Comparison of ENCODE assay signal across 22 cellular contexts in genomic region chr17:306116-306515, GRCh38.
"Had no signal": no experiment of that assay in that cellular context is flagged by ENCODE, and none has a peak within 500 bp of the region (broad histone marks: within the 10 kb centered on the region; RNA-seq: fewer than 3 reads in every experiment).

No MANE protein-coding gene starts in this region.

- H3K4me1 Mint-ChIP-seq: activated B cell treated with CpG ODN at 0.5 μM for 24 hours; activated CD4-positive, alpha-beta T cell treated with anti-CD3 and anti-CD28 coated beads for 36 hours; activated naive CD8-positive, alpha-beta T cell treated with anti-CD3 and anti-CD28 coated beads, Interleukin-2, amount 10 ng/mL, durations not matched to agents 7 days and 5 days had no signal

- H3K9me3 ChIP-seq: prostate gland, upper lobe of right lung had no signal

- ATAC-seq: activated CD4-positive, alpha-beta T cell treated with anti-CD3 and anti-CD28 coated beads for 36 hours; esophagus mucosa; stimulated activated naive CD8-positive, alpha-beta T cell treated with anti-CD3 and anti-CD28 coated beads, Interleukin-15, Interleukin-2, amounts not matched to agents 100 U/mL and 50 U/mL, for 24 hours; T-helper 17 cell; upper lobe of right lung had no signal

- H3K4me1 ChIP-seq: prostate gland, upper lobe of right lung had no signal

- DNase-seq: activated B cell treated with CpG ODN at 0.5 μM for 24 hours; activated CD4-positive, alpha-beta T cell treated with anti-CD3 and anti-CD28 coated beads for 36 hours; activated CD4-positive, alpha-beta T cell treated with anti-CD3 and anti-CD28 coated beads, Interleukin-2, amount 50 U/mL, for 48 hours; activated effector memory CD4-positive, alpha-beta T cell treated with Interleukin-2 at 50 U/mL for 16 hours; activated naive CD4-positive, alpha-beta T cell treated with anti-CD3 and anti-CD28 coated beads for 36 hours; activated naive CD8-positive, alpha-beta T cell treated with anti-CD3 and anti-CD28 coated beads, Interleukin-2, amount 10 ng/mL, durations not matched to agents 7 days and 5 days; activated T-cell treated with anti-CD3 and anti-CD28 coated beads, Interleukin-2, amount 50 U/mL, for 48 hours; amniotic stem cell; dermis blood vessel endothelial cell; effector CD8-positive, alpha-beta T cell; hypothalamus; midbrain; stimulated activated CD4-positive, alpha-beta T cell treated with anti-CD3 and anti-CD28 coated beads, Interleukin-4, amount 100 ng/mL, for 24 hours; stimulated activated naive CD8-positive, alpha-beta T cell treated with anti-CD3 and anti-CD28 coated beads, Interleukin-15, Interleukin-2, amounts not matched to agents 100 U/mL and 50 U/mL, for 24 hours; SW 1271; T-helper 17 cell; upper lobe of right lung had no signal

- FAIRE-seq: frontal cortex had no signal

- H3K27me3 ChIP-seq: cardiac muscle cell, upper lobe of right lung had no signal

- H3K27ac ChIP-seq: cardiac muscle cell, prostate gland, SK-N-MC, upper lobe of right lung had no signal

- H3K4me3 ChIP-seq: cardiac muscle cell, prostate gland, SK-N-MC, upper lobe of right lung had no signal

- H3K27ac Mint-ChIP-seq: activated B cell treated with CpG ODN at 0.5 μM for 24 hours; activated CD4-positive, alpha-beta T cell treated with anti-CD3 and anti-CD28 coated beads for 36 hours; activated naive CD4-positive, alpha-beta T cell treated with anti-CD3 and anti-CD28 coated beads for 36 hours; activated naive CD8-positive, alpha-beta T cell treated with anti-CD3 and anti-CD28 coated beads, Interleukin-2, amount 10 ng/mL, durations not matched to agents 7 days and 5 days; T-helper 17 cell had no signal

- H3K4me3 Mint-ChIP-seq: activated B cell treated with CpG ODN at 0.5 μM for 24 hours; activated CD4-positive, alpha-beta T cell treated with anti-CD3 and anti-CD28 coated beads for 36 hours; activated naive CD4-positive, alpha-beta T cell treated with anti-CD3 and anti-CD28 coated beads for 36 hours; activated naive CD8-positive, alpha-beta T cell treated with anti-CD3 and anti-CD28 coated beads, Interleukin-2, amount 10 ng/mL, durations not matched to agents 7 days and 5 days; T-helper 17 cell had no signal

- H3K36me3 ChIP-seq: cardiac muscle cell, prostate gland, upper lobe of right lung had no signal

- H3K27me3 Mint-ChIP-seq: activated B cell treated with CpG ODN at 0.5 μM for 24 hours; activated CD4-positive, alpha-beta T cell treated with anti-CD3 and anti-CD28 coated beads for 36 hours; activated naive CD8-positive, alpha-beta T cell treated with anti-CD3 and anti-CD28 coated beads, Interleukin-2, amount 10 ng/mL, durations not matched to agents 7 days and 5 days had no signal

- H3K36me3 Mint-ChIP-seq: activated naive CD8-positive, alpha-beta T cell treated with anti-CD3 and anti-CD28 coated beads, Interleukin-2, amount 10 ng/mL, durations not matched to agents 7 days and 5 days had no signal

- H3K9me3 Mint-ChIP-seq: activated B cell treated with CpG ODN at 0.5 μM for 24 hours; activated naive CD4-positive, alpha-beta T cell treated with anti-CD3 and anti-CD28 coated beads for 36 hours; activated naive CD8-positive, alpha-beta T cell treated with anti-CD3 and anti-CD28 coated beads, Interleukin-2, amount 10 ng/mL, durations not matched to agents 7 days and 5 days had no signal
